Comparison of ENCODE assay signal across 27 cellular contexts in the genomic region with DNA sequence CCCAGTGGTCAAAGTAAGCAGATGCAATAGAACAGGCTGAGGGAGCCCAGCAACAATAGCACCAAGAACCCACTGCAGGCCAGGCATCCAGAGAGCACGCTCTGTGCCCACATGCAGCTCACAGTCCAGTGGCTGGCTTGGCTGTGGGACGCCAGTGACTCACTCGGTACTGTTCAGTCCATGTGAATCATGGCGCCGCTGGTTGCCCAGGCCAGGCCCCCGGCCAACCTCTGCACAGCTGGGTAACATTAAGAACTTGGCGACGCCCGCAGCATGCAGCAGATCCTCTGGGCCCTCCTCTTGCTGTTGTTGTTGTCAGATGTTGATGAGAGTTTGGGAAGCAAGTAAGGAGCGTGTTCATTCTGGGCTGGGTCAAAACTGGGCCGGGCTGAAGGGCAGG.
A peak's percentile ranks its signal among the peaks of the same experiment; 100 is the strongest.
DNase-seq lines count a peak whose midpoint lies in the region; ATAC-seq and TF ChIP-seq lines count a peak whose summit lies in the region.
"Had no signal": no experiment of that assay in that cellular context is flagged by ENCODE, and none has a peak within 500 bp of the region (broad histone marks: within the 10 kb centered on the region; RNA-seq: fewer than 3 reads in every experiment).

No MANE protein-coding gene starts in this region.

- H3K27ac Mint-ChIP-seq in osteocyte (ENCODE audit: unreplicated experiment) = no peak overlapping the region
- H3K27ac Mint-ChIP-seq in stimulated activated naive CD8-positive, alpha-beta T cell treated with anti-CD3 and anti-CD28 coated beads, Interleukin-15, amount 100 ng/mL, for 72 hours = no peak overlapping the region
- H3K27ac Mint-ChIP-seq: activated B cell treated with CpG ODN at 0.5 μM for 24 hours; activated T-helper 17 cell treated with anti-CD3 and anti-CD28 coated beads, Interleukin-2, amount 50 U/mL, for 72 hours; IgD-negative memory B cell had no signal

- no peak overlapping the region for H3K4me3 Mint-ChIP-seq in osteocyte (ENCODE audit: unreplicated experiment)
- H3K4me3 Mint-ChIP-seq in stimulated activated naive CD8-positive, alpha-beta T cell treated with anti-CD3 and anti-CD28 coated beads, Interleukin-15, amount 100 ng/mL, for 72 hours = no peak overlapping the region
- H3K4me3 Mint-ChIP-seq: activated B cell treated with CpG ODN at 0.5 μM for 24 hours; activated T-helper 17 cell treated with anti-CD3 and anti-CD28 coated beads, Interleukin-2, amount 50 U/mL, for 72 hours; CD14-positive monocyte; effector memory CD8-positive, alpha-beta T cell; IgD-negative memory B cell; natural killer cell treated with Interleukin-12 subunit alpha and Interleukin-12 subunit beta and Interleukin-15 and Interleukin-18, amount 100 ng/mL, for 72 hours had no signal

- H3K9me3 Mint-ChIP-seq in osteocyte (ENCODE audit: unreplicated experiment) = no peaks in the 10 kb centered on the region
- H3K9me3 Mint-ChIP-seq in stimulated activated naive CD8-positive, alpha-beta T cell treated with anti-CD3 and anti-CD28 coated beads, Interleukin-15, amount 100 ng/mL, for 72 hours = peaks cover 13 to 18% of the 10 kb centered on the region in 2 donors
- H3K9me3 Mint-ChIP-seq: activated T-helper 17 cell treated with anti-CD3 and anti-CD28 coated beads, Interleukin-2, amount 50 U/mL, for 72 hours; natural killer cell treated with Interleukin-12 subunit alpha and Interleukin-12 subunit beta and Interleukin-15 and Interleukin-18, amount 100 ng/mL, for 72 hours had no signal

- TF ChIP-seq CTCF in AG09319 (IDR thresholded peaks at IDR 0.05; ENCODE audit: low read depth, low read length) (no peak), osteocyte (IDR thresholded peaks at IDR 0.05) (no peak)

- ATAC-seq in stimulated activated naive CD8-positive, alpha-beta T cell treated with anti-CD3 and anti-CD28 coated beads, Interleukin-15, amount 100 ng/mL, for 72 hours = no peak
- ATAC-seq: activated T-helper 17 cell treated with anti-CD3 and anti-CD28 coated beads, Interleukin-2, amount 50 U/mL, for 72 hours; effector memory CD8-positive, alpha-beta T cell; esophagus mucosa; natural killer cell treated with Interleukin-12 subunit alpha and Interleukin-12 subunit beta and Interleukin-15 and Interleukin-18, amount 100 ng/mL, for 72 hours had no signal

- DNase-seq in AG09319 (ENCODE audit: extremely low read depth, low read depth) (peak; percentile 46), GM03348 (ENCODE audit: low spot score) (peak; percentile 83), ecto neural progenitor cell (ENCODE audit: low spot score) (peak; percentile 28), osteocyte (ENCODE audit: extremely low spot score, unreplicated experiment) (peak; percentile 79), NCI-H345 treated with DMSO at 0.1 percent for 48 hours (lab: John Stamatoyannopoulos, UW; ENCODE audit: unreplicated experiment) (no peak), NOMO-1 treated with DMSO at 0.1 percent for 48 hours (lab: John Stamatoyannopoulos, UW; ENCODE audit: unreplicated experiment) (no peak)
- DNase-seq in activated T-cell treated with anti-CD3 and anti-CD28 coated beads, Interleukin-2, amount 50 U/mL, for 48 hours = no peak
- no peak for DNase-seq in stimulated activated naive CD8-positive, alpha-beta T cell treated with anti-CD3 and anti-CD28 coated beads, Interleukin-15, amount 100 ng/mL, for 72 hours
- DNase-seq: activated B cell treated with CpG ODN at 0.5 μM for 24 hours; activated CD4-positive, alpha-beta T cell treated with anti-CD3 and anti-CD28 coated beads, Interleukin-2, amount 50 U/mL, for 48 hours; activated CD8-positive, alpha-beta memory T cell treated with anti-CD3 and anti-CD28 coated beads, Interleukin-2, amount 50 U/mL, for 4 hours; activated naive CD4-positive, alpha-beta T cell treated with anti-CD3 and anti-CD28 coated beads, Interleukin-2, amount 50 U/mL, for 16 hours; Calu3; colonic mucosa; DMS79 treated with DMSO at 0.1 percent for 48 hours; effector memory CD8-positive, alpha-beta T cell; NCI-H1105; NCI-H2029; NCI-H526 treated with DMSO at 0.1 percent for 48 hours; retina; stimulated activated CD4-positive, alpha-beta T cell treated with anti-CD3 and anti-CD28 coated beads, Interleukin-2, amount 100 ng/mL, for 24 hours; substantia nigra had no signal

- no peaks in the 10 kb centered on the region for H3K36me3 Mint-ChIP-seq in osteocyte (ENCODE audit: unreplicated experiment)
- H3K36me3 Mint-ChIP-seq: CD14-positive monocyte had no signal

- peaks cover 40% of the 10 kb centered on the region for H3K27me3 Mint-ChIP-seq in osteocyte (ENCODE audit: unreplicated experiment)
- H3K27me3 Mint-ChIP-seq in stimulated activated naive CD8-positive, alpha-beta T cell treated with anti-CD3 and anti-CD28 coated beads, Interleukin-15, amount 100 ng/mL, for 72 hours = peaks cover 29% of the 10 kb centered on the region

- H3K4me1 Mint-ChIP-seq in osteocyte (ENCODE audit: unreplicated experiment) = no peaks in the 10 kb centered on the region
- H3K4me1 Mint-ChIP-seq in stimulated activated naive CD8-positive, alpha-beta T cell treated with anti-CD3 and anti-CD28 coated beads, Interleukin-15, amount 100 ng/mL, for 72 hours = peaks cover 20% of the 10 kb centered on the region

Comparison
In these comparisons a context has a peak if more than half of its experiments do, and no peak if none do; other contexts are left out.
1. DNase-seq: peak in AG09319 (single experiment), GM03348 (single experiment), ecto neural progenitor cell (single experiment) and osteocyte (single experiment); none in NCI-H345 treated with DMSO at 0.1 percent for 48 hours (single experiment), NOMO-1 treated with DMSO at 0.1 percent for 48 hours (single experiment), activated T-cell treated with anti-CD3 and anti-CD28 coated beads, Interleukin-2, amount 50 U/mL, for 48 hours (0 of 2) and stimulated activated naive CD8-positive, alpha-beta T cell treated with anti-CD3 and anti-CD28 coated beads, Interleukin-15, amount 100 ng/mL, for 72 hours (0 of 2).